ENCODE assay signal across 16 cellular contexts in genomic region chr2:116988303-116988702, GRCh38.
"Had no signal": no experiment of that assay in that cellular context is flagged by ENCODE, and none has a peak within 500 bp of the region (broad histone marks: within the 10 kb centered on the region; RNA-seq: fewer than 3 reads in every experiment).

No MANE protein-coding gene starts in this region.

- H3K36me3 ChIP-seq: left ventricle myocardium inferior, right atrium auricular region, upper lobe of left lung had no signal

- H3K36me3 Mint-ChIP-seq: activated naive CD4-positive, alpha-beta T cell treated with anti-CD3 and anti-CD28 coated beads, Interleukin-2, amount 10 ng/mL, durations not matched to agents 7 days and 5 days; memory B cell had no signal

- H3K27me3 Mint-ChIP-seq: activated naive CD4-positive, alpha-beta T cell treated with anti-CD3 and anti-CD28 coated beads, Interleukin-2, amount 10 ng/mL, durations not matched to agents 7 days and 5 days; activated T-helper 17 cell treated with anti-CD3 and anti-CD28 coated beads, Interleukin-2, amount 50 U/mL, for 72 hours; memory B cell; natural killer cell treated with Interleukin-12 subunit alpha and Interleukin-12 subunit beta and Interleukin-15 and Interleukin-18, amount 100 ng/mL, for 72 hours; stimulated activated naive CD8-positive, alpha-beta T cell treated with anti-CD3 and anti-CD28 coated beads, Interleukin-15, amount 100 ng/mL, for 72 hours had no signal

- H3K27ac Mint-ChIP-seq: activated naive CD4-positive, alpha-beta T cell treated with anti-CD3 and anti-CD28 coated beads, Interleukin-2, amount 10 ng/mL, durations not matched to agents 7 days and 5 days; activated T-helper 17 cell treated with anti-CD3 and anti-CD28 coated beads, Interleukin-2, amount 50 U/mL, for 72 hours; memory B cell; natural killer cell treated with Interleukin-12 subunit alpha and Interleukin-12 subunit beta and Interleukin-15 and Interleukin-18, amount 100 ng/mL, for 72 hours; stimulated activated naive CD8-positive, alpha-beta T cell treated with anti-CD3 and anti-CD28 coated beads, Interleukin-15, amount 100 ng/mL, for 72 hours had no signal

- H3K4me3 Mint-ChIP-seq: activated naive CD4-positive, alpha-beta T cell treated with anti-CD3 and anti-CD28 coated beads, Interleukin-2, amount 10 ng/mL, durations not matched to agents 7 days and 5 days; activated T-helper 17 cell treated with anti-CD3 and anti-CD28 coated beads, Interleukin-2, amount 50 U/mL, for 72 hours; memory B cell; natural killer cell treated with Interleukin-12 subunit alpha and Interleukin-12 subunit beta and Interleukin-15 and Interleukin-18, amount 100 ng/mL, for 72 hours; stimulated activated naive CD8-positive, alpha-beta T cell treated with anti-CD3 and anti-CD28 coated beads, Interleukin-15, amount 100 ng/mL, for 72 hours had no signal

- ATAC-seq: activated T-helper 17 cell treated with anti-CD3 and anti-CD28 coated beads, Interleukin-2, amount 50 U/mL, for 72 hours; body of pancreas; natural killer cell treated with Interleukin-12 subunit alpha and Interleukin-12 subunit beta and Interleukin-15 and Interleukin-18, amount 100 ng/mL, for 72 hours; stimulated activated naive CD8-positive, alpha-beta T cell treated with anti-CD3 and anti-CD28 coated beads, Interleukin-15, amount 100 ng/mL, for 72 hours had no signal

- H3K27me3 ChIP-seq: body of pancreas, right atrium auricular region, upper lobe of left lung had no signal

- FAIRE-seq: keratinocyte, small intestine had no signal

- DNase-seq: activated CD4-positive, alpha-beta T cell treated with anti-CD3 and anti-CD28 coated beads for 1 hour; activated CD4-positive, alpha-beta T cell treated with anti-CD3 and anti-CD28 coated beads, Interleukin-2, amount 50 U/mL, for 4 hours; activated naive CD4-positive, alpha-beta T cell treated with anti-CD3 and anti-CD28 coated beads, Interleukin-2, amount 10 ng/mL, durations not matched to agents 7 days and 5 days; activated T-cell treated with anti-CD3 and anti-CD28 coated beads for 4 hours; body of pancreas; effector memory CD4-positive, alpha-beta T cell; left ventricle myocardium inferior; small intestine; stimulated activated naive CD8-positive, alpha-beta T cell treated with anti-CD3 and anti-CD28 coated beads, Interleukin-15, amount 100 ng/mL, for 72 hours; upper lobe of left lung had no signal

- H3K4me1 Mint-ChIP-seq: activated naive CD4-positive, alpha-beta T cell treated with anti-CD3 and anti-CD28 coated beads, Interleukin-2, amount 10 ng/mL, durations not matched to agents 7 days and 5 days; activated T-helper 17 cell treated with anti-CD3 and anti-CD28 coated beads, Interleukin-2, amount 50 U/mL, for 72 hours; memory B cell; stimulated activated naive CD8-positive, alpha-beta T cell treated with anti-CD3 and anti-CD28 coated beads, Interleukin-15, amount 100 ng/mL, for 72 hours had no signal

- H3K4me3 ChIP-seq: body of pancreas, left ventricle myocardium inferior, right atrium auricular region, SK-N-MC, upper lobe of left lung had no signal
